Comparison of ENCODE assay signal across 8 cellular contexts in genomic region chr7:17298102-17298839, GRCh38. TPM values are rescaled to one million over a fixed set of nuclear protein-coding genes. Genes with fewer than 3 reads are reported as not detected.
A peak's percentile ranks its signal among the peaks of the same experiment; 100 is the strongest.
DNase-seq lines count a peak whose midpoint lies in the region; ATAC-seq and TF ChIP-seq lines count a peak whose summit lies in the region.

Gene AHR (plus strand): TSS chr7:17298652. CDS start chr7:17299265, 613 bp downstream.

- TF ChIP-seq CTCF in 22Rv1 (IDR thresholded peaks at IDR 0.05) = no peak

- DNase-seq in NCI-H226 (peak; percentile 95), cerebellum (ENCODE audit: low spot score) (peak; percentile 93), kidney glomerular epithelial cell (lab: John Stamatoyannopoulos, UW) (peak; percentile 84)
- peak; percentile 85 for DNase-seq in activated CD4-positive, CD25-positive, alpha-beta regulatory T cell treated with anti-CD3 and anti-CD28 coated beads, Interleukin-2, amount 50 U/mL, for 72 hours
- peak; percentile 80 to 87 for DNase-seq in stimulated activated CD4-positive, alpha-beta T cell treated with anti-CD3 and anti-CD28 coated beads, Interleukin-1b, Interleukin-23, amount 100 ng/mL, for 1 hour (ENCODE audit: low read depth in 2 of 2)

- peak within 1 kb of the TSS; percentile 77 for H3K27ac ChIP-seq in 22Rv1

- peak; percentile 31 for ATAC-seq in GM18519 (IDR thresholded peaks at IDR 0.05; ENCODE audit: low FRiP score, unreplicated experiment)
- peak; percentile 75 for ATAC-seq in HG03045 (IDR thresholded peaks at IDR 0.05; ENCODE audit: unreplicated experiment)

RNA-seq across cellular contexts. Expression of gene AHR, which starts in this region (rescaled TPM):
- total RNA-seq in cerebellum = 24.4 TPM

Comparison
In these comparisons a context has a peak if more than half of its experiments do, and no peak if none do; other contexts are left out.
1. Peak in every context shown above with its lines: DNase-seq, ATAC-seq and H3K27ac ChIP-seq.